Comparison of ENCODE assay signal across 8 cellular contexts in the genomic region with DNA sequence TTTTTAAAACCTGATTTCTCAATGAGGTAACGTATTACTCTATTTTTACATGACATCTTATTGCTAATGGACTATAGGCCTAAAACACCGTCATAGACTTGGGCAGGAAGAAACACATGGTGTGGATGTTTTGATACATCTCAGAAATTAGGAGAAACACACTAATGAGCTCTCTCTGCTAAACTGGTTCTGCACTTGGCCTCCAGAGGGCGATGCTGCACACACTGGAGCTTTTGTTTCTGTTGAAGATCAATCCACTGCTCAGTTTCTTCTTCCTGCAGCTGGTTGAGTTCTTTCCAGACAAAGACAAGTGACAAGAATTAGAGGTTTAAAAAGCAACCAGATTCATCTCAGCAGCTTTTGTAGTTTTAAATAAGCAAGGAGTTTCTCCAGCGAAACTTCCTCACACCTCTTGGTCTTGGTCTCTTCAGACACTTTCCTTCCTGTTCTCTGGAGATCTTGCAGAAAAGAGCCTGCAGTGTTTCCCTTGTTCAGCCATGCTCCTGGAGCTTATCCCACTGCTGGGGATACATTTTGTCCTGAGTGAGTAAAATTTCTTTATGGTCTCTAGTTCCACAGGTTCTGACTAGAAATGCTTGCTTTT.
A peak's percentile ranks its signal among the peaks of the same experiment; 100 is the strongest.
DNase-seq lines count a peak whose midpoint lies in the region; ATAC-seq and TF ChIP-seq lines count a peak whose summit lies in the region.

No MANE protein-coding gene starts in this region.

- peak; percentile 28 for DNase-seq in GM03348 (ENCODE audit: low spot score)
- peak in 54 of 76 experiments; percentile 2 to 68 (median 38) for DNase-seq in HUDEP-2 (lab: John Stamatoyannopoulos, UW; ENCODE audit: unreplicated experiment in 76 of 76)
- peak; percentile 17 for DNase-seq in activated B cell treated with CpG ODN at 0.5 μM for 24 hours
- peak; percentile 18 to 27 for DNase-seq in cardiac fibroblast (ENCODE audit: low read depth in 2 of 2)
- peak; percentile 29 to 44 for DNase-seq in memory B cell (ENCODE audit: low spot score in 2 of 2)
- peak; percentile 76 for DNase-seq in stimulated activated CD8-positive, alpha-beta memory T cell treated with anti-CD3 and anti-CD28 coated beads, Interleukin-4, amount 100 ng/mL, for 48 hours
- no peak for DNase-seq in NCI-H2029 (lab: John Stamatoyannopoulos, UW)

- H3K27me3 Mint-ChIP-seq in activated B cell treated with CpG ODN at 0.5 μM for 24 hours (peaks cover 23% of the 10 kb centered on the region), memory B cell (peaks cover 13% of the 10 kb centered on the region)

- H3K27ac Mint-ChIP-seq in activated B cell treated with CpG ODN at 0.5 μM for 24 hours: no peak overlapping the region
- no peak overlapping the region for H3K27ac Mint-ChIP-seq in memory B cell

- H3K4me3 ChIP-seq in cardiac fibroblast (replicated peaks in 1 of 2; ENCODE audit: low read depth in 2 of 2, low read length in 2 of 2): no peak overlapping the region

- CTCF ChIA-PET in activated B cell treated with CpG ODN at 0.5 μM for 24 hours (lab: Charles Lee): interaction anchor here (0.6 to 1.3 kb wide), 9 partner anchors 8 to 187 kb away, joined by 3 to 5 read pairs (median 3); no protein-coding TSS in a partner anchor

- intact Hi-C loops in activated B cell treated with CpG ODN at 0.5 μM for 24 hours (cut with micrococcal nuclease): no loop called here

- H3K9me3 Mint-ChIP-seq in activated B cell treated with CpG ODN at 0.5 μM for 24 hours: no peaks in the 10 kb centered on the region
- no peaks in the 10 kb centered on the region for H3K9me3 Mint-ChIP-seq in memory B cell

- TF ChIP-seq CTCF in activated B cell treated with CpG ODN at 0.5 μM for 24 hours (IDR thresholded peaks at IDR 0.05) (no peak), cardiac fibroblast (IDR thresholded peaks at IDR 0.05; ENCODE audit: low read depth, low read length) (peak; percentile 68)

- H3K36me3 Mint-ChIP-seq in activated B cell treated with CpG ODN at 0.5 μM for 24 hours (ENCODE audit: low read depth) (no peaks in the 10 kb centered on the region), memory B cell (no peaks in the 10 kb centered on the region)

- H3K4me1 Mint-ChIP-seq in activated B cell treated with CpG ODN at 0.5 μM for 24 hours (no peaks in the 10 kb centered on the region), memory B cell (peaks cover 3% of the 10 kb centered on the region)

- H3K4me3 Mint-ChIP-seq in activated B cell treated with CpG ODN at 0.5 μM for 24 hours (no peak overlapping the region), memory B cell (no peak overlapping the region)

- ATAC-seq in activated B cell treated with CpG ODN at 0.5 μM for 24 hours (ENCODE audit: low read depth) (no peak), memory B cell (ENCODE audit: low read depth) (peak; percentile 43), GM18498 (IDR thresholded peaks at IDR 0.05; ENCODE audit: unreplicated experiment) (no peak)

- POLR2A ChIA-PET in activated B cell treated with CpG ODN at 0.5 μM for 24 hours (lab: Charles Lee): no interaction called here
